In genomic region chr11:77036398-77036797, GRCh38 we compare ENCODE assay signal across 1 cellular context.
TF ChIP-seq lines count a peak whose summit lies in the region.

No MANE protein-coding gene starts in this region.

TF ChIP-seq in HepG2, 621 proteins besides CTCF, POLR2A, EP300 and RAD21 (continued from another document and continues in another):
- TF ChIP-seq, protein P1, sequence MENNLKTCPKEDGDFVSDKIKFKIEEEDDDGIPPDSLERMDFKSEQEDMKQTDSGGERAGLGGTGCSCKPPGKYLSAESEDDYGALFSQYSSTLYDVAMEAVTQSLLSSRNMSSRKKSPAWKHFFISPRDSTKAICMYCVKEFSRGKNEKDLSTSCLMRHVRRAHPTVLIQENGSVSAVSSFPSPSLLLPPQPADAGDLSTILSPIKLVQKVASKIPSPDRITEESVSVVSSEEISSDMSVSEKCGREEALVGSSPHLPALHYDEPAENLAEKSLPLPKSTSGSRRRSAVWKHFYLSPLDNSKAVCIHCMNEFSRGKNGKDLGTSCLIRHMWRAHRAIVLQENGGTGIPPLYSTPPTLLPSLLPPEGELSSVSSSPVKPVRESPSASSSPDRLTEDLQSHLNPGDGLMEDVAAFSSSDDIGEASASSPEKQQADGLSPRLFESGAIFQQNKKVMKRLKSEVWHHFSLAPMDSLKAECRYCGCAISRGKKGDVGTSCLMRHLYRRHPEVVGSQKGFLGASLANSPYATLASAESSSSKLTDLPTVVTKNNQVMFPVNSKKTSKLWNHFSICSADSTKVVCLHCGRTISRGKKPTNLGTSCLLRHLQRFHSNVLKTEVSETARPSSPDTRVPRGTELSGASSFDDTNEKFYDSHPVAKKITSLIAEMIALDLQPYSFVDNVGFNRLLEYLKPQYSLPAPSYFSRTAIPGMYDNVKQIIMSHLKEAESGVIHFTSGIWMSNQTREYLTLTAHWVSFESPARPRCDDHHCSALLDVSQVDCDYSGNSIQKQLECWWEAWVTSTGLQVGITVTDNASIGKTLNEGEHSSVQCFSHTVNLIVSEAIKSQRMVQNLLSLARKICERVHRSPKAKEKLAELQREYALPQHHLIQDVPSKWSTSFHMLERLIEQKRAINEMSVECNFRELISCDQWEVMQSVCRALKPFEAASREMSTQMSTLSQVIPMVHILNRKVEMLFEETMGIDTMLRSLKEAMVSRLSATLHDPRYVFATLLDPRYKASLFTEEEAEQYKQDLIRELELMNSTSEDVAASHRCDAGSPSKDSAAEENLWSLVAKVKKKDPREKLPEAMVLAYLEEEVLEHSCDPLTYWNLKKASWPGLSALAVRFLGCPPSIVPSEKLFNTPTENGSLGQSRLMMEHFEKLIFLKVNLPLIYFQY (CRISPR knock-in tag; IDR thresholded peaks at IDR 0.05; ENCODE audit: borderline replicate concordance) = no peak
- TF ChIP-seq AHR (CRISPR knock-in tag; IDR thresholded peaks at IDR 0.05) = no peak
- TF ChIP-seq ZNF605 (CRISPR knock-in tag; IDR thresholded peaks at IDR 0.05) = no peak
- TF ChIP-seq IKZF5 (CRISPR knock-in tag; IDR thresholded peaks at IDR 0.05) = no peak
- no peak for TF ChIP-seq JUN (CRISPR knock-in tag; IDR thresholded peaks at IDR 0.05)
- peak; percentile 88 for TF ChIP-seq TBL1XR1 (IDR thresholded peaks at IDR 0.05; ENCODE audit: borderline replicate concordance, low read length, partially characterized antibody)
- no peak for TF ChIP-seq ZNF878 (CRISPR knock-in tag; IDR thresholded peaks at IDR 0.05)
- TF ChIP-seq MATR3 (CRISPR knock-in tag; IDR thresholded peaks at IDR 0.05) = no peak
- TF ChIP-seq CCDC6 (CRISPR knock-in tag; IDR thresholded peaks at IDR 0.05) = no peak
- TF ChIP-seq ZBTB34 (CRISPR knock-in tag; IDR thresholded peaks at IDR 0.05) = 0 out of 2 replicates have a peak, but pooled peaks have one; percentile 22
- 0 out of 2 replicates have a peak, but pooled peaks have one; percentile 48 for TF ChIP-seq TMF1 (CRISPR knock-in tag; IDR thresholded peaks at IDR 0.05; ENCODE audit: low read depth)
- TF ChIP-seq GABPB1 (CRISPR knock-in tag; IDR thresholded peaks at IDR 0.05) = no peak
- peak; percentile 77 for TF ChIP-seq SP5 (CRISPR knock-in tag; IDR thresholded peaks at IDR 0.05; ENCODE audit: borderline replicate concordance, low read depth)
- no peak for TF ChIP-seq MXD4 (CRISPR knock-in tag; IDR thresholded peaks at IDR 0.05)
- TF ChIP-seq, protein P2, sequence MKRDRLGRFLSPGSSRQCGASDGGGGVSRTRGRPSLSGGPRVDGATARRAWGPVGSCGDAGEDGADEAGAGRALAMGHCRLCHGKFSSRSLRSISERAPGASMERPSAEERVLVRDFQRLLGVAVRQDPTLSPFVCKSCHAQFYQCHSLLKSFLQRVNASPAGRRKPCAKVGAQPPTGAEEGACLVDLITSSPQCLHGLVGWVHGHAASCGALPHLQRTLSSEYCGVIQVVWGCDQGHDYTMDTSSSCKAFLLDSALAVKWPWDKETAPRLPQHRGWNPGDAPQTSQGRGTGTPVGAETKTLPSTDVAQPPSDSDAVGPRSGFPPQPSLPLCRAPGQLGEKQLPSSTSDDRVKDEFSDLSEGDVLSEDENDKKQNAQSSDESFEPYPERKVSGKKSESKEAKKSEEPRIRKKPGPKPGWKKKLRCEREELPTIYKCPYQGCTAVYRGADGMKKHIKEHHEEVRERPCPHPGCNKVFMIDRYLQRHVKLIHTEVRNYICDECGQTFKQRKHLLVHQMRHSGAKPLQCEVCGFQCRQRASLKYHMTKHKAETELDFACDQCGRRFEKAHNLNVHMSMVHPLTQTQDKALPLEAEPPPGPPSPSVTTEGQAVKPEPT (CRISPR knock-in tag; IDR thresholded peaks at IDR 0.05; ENCODE audit: low read depth) = no peak
- no peak for TF ChIP-seq ZBTB26 (CRISPR knock-in tag; IDR thresholded peaks at IDR 0.05; ENCODE audit: borderline replicate concordance)
- no peak for TF ChIP-seq ZNF616 (CRISPR knock-in tag; IDR thresholded peaks at IDR 0.05; ENCODE audit: low read depth)
- TF ChIP-seq NFYB (CRISPR knock-in tag; IDR thresholded peaks at IDR 0.05) = no peak
- no peak for TF ChIP-seq BRD4 (CRISPR knock-in tag; IDR thresholded peaks at IDR 0.05)
- TF ChIP-seq ZNF264 (CRISPR knock-in tag; IDR thresholded peaks at IDR 0.05) = peak; percentile 67; the same call in 1 of the 2 replicates
- TF ChIP-seq ZNF138 (CRISPR knock-in tag; IDR thresholded peaks at IDR 0.05; ENCODE audit: low read depth) = no peak
- TF ChIP-seq, protein P3, sequence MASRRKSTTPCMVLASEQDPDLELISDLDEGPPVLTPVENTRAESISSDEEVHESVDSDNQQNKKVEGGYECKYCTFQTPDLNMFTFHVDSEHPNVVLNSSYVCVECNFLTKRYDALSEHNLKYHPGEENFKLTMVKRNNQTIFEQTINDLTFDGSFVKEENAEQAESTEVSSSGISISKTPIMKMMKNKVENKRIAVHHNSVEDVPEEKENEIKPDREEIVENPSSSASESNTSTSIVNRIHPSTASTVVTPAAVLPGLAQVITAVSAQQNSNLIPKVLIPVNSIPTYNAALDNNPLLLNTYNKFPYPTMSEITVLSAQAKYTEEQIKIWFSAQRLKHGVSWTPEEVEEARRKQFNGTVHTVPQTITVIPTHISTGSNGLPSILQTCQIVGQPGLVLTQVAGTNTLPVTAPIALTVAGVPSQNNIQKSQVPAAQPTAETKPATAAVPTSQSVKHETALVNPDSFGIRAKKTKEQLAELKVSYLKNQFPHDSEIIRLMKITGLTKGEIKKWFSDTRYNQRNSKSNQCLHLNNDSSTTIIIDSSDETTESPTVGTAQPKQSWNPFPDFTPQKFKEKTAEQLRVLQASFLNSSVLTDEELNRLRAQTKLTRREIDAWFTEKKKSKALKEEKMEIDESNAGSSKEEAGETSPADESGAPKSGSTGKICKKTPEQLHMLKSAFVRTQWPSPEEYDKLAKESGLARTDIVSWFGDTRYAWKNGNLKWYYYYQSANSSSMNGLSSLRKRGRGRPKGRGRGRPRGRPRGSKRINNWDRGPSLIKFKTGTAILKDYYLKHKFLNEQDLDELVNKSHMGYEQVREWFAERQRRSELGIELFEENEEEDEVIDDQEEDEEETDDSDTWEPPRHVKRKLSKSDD (CRISPR knock-in tag; IDR thresholded peaks at IDR 0.05; ENCODE audit: low read depth) = no peak
- no peak for TF ChIP-seq EZH2 (conservative IDR thresholded peaks at IDR 0.05; ENCODE audit: low read depth, low read length)
- no peak for TF ChIP-seq ZNF121 (CRISPR knock-in tag; IDR thresholded peaks at IDR 0.05)
- TF ChIP-seq FOXA3 (CRISPR knock-in tag; IDR thresholded peaks at IDR 0.05) = peak; percentile 95
- TF ChIP-seq KMT2B (CRISPR knock-in tag; IDR thresholded peaks at IDR 0.05) = no peak
- TF ChIP-seq MEIS1 (CRISPR knock-in tag; IDR thresholded peaks at IDR 0.05; ENCODE audit: borderline replicate concordance) = no peak
- TF ChIP-seq MAFG (CRISPR knock-in tag; IDR thresholded peaks at IDR 0.05) = no peak
- TF ChIP-seq, protein P4, sequence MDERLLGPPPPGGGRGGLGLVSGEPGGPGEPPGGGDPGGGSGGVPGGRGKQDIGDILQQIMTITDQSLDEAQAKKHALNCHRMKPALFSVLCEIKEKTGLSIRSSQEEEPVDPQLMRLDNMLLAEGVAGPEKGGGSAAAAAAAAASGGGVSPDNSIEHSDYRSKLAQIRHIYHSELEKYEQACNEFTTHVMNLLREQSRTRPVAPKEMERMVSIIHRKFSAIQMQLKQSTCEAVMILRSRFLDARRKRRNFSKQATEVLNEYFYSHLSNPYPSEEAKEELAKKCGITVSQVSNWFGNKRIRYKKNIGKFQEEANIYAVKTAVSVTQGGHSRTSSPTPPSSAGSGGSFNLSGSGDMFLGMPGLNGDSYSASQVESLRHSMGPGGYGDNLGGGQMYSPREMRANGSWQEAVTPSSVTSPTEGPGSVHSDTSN (CRISPR knock-in tag; IDR thresholded peaks at IDR 0.05) = no peak
- no peak; the same call in 1 of the 2 replicates for TF ChIP-seq GATAD1 (CRISPR knock-in tag; IDR thresholded peaks at IDR 0.05)
- no peak for TF ChIP-seq CHD4 (IDR thresholded peaks at IDR 0.05; ENCODE audit: borderline replicate concordance, low read length)
- TF ChIP-seq NFATC3 (CRISPR knock-in tag; IDR thresholded peaks at IDR 0.05) = no peak
- no peak for TF ChIP-seq ZBTB42 (CRISPR knock-in tag; IDR thresholded peaks at IDR 0.05)
- 0 out of 2 replicates have a peak, but pooled peaks have one; percentile 36 for TF ChIP-seq SOX13 (IDR thresholded peaks at IDR 0.05)
- peak in 1 of 2 experiments; percentile 88; a peak in 2 of 4 replicates for TF ChIP-seq SOX13 (CRISPR knock-in tag; conservative IDR thresholded peaks at IDR 0.05 in 1 of 2, IDR thresholded peaks at IDR 0.05 in 1 of 2)
- no peak for TF ChIP-seq ZNF589 (CRISPR knock-in tag; conservative IDR thresholded peaks at IDR 0.05)
- TF ChIP-seq ZNF577 (CRISPR knock-in tag; IDR thresholded peaks at IDR 0.05; ENCODE audit: borderline replicate concordance, low read depth) = no peak
- no peak for TF ChIP-seq SNAI1 (CRISPR knock-in tag; IDR thresholded peaks at IDR 0.05; ENCODE audit: borderline replicate concordance)
- 0 out of 2 replicates have a peak, but pooled peaks have one; percentile 43 for TF ChIP-seq PRMT3 (CRISPR knock-in tag; IDR thresholded peaks at IDR 0.05; ENCODE audit: borderline replicate concordance, low read depth)
- TF ChIP-seq, protein P5, sequence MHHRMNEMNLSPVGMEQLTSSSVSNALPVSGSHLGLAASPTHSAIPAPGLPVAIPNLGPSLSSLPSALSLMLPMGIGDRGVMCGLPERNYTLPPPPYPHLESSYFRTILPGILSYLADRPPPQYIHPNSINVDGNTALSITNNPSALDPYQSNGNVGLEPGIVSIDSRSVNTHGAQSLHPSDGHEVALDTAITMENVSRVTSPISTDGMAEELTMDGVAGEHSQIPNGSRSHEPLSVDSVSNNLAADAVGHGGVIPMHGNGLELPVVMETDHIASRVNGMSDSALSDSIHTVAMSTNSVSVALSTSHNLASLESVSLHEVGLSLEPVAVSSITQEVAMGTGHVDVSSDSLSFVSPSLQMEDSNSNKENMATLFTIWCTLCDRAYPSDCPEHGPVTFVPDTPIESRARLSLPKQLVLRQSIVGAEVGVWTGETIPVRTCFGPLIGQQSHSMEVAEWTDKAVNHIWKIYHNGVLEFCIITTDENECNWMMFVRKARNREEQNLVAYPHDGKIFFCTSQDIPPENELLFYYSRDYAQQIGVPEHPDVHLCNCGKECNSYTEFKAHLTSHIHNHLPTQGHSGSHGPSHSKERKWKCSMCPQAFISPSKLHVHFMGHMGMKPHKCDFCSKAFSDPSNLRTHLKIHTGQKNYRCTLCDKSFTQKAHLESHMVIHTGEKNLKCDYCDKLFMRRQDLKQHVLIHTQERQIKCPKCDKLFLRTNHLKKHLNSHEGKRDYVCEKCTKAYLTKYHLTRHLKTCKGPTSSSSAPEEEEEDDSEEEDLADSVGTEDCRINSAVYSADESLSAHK (CRISPR knock-in tag; IDR thresholded peaks at IDR 0.05; ENCODE audit: borderline replicate concordance) = no peak
